In the genomic region with DNA sequence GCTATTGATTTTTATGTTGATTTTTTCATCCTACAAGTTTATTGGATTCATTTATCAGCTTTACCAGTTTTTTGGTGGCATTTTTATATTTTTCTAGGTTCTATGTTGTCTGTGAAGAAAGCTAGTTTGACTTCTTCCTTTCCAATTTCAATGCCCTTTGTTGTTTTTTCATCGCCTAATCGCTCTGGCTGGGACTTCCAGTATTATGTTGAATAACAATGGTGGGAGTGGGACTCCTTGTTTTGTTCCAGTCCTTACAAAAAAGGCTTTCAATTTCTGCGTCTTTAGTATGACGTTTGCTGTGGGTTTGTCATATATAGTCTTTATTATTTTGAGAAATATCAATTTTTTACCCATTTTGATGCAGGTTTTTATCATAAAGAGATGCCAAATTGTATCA, we compare ENCODE assay signal across 27 cellular contexts.
DNase-seq lines count a peak whose midpoint lies in the region; ATAC-seq, FAIRE-seq and TF ChIP-seq lines count a peak whose summit lies in the region.
"Had no signal": no experiment of that assay in that cellular context is flagged by ENCODE, and none has a peak within 500 bp of the region (broad histone marks: within the 10 kb centered on the region; RNA-seq: fewer than 3 reads in every experiment).

No MANE protein-coding gene starts in this region.

- no peaks in the 10 kb centered on the region; the same call in 2 of the 3 replicates for H3K9me3 Mint-ChIP-seq in GM23338

- H3K14ac ChIP-seq in H1 (ENCODE audit: insufficient read length), result no peak overlapping the region

- no peak overlapping the region for H3K4me3 ChIP-seq in GM23338
- no peak overlapping the region for H3K4me3 ChIP-seq in H1 (ENCODE audit: extremely low read depth in 1 of 4, insufficient read depth in 2 of 4, low read depth in 3 of 4, low read length in 4 of 4)
- 0 out of 2 replicates have a peak overlapping the region, but pooled peaks have one; percentile 7 for H3K4me3 ChIP-seq in iPS-20b (ENCODE audit: low read length)
- no peak overlapping the region for H3K4me3 ChIP-seq in transverse colon
- no peak overlapping the region for H3K4me3 ChIP-seq in MM.1S (ENCODE audit: low read length)
- H3K4me3 ChIP-seq: BLaER1, SJCRH30 had no signal

- no peak overlapping the region for H2AK5ac ChIP-seq in H1 (ENCODE audit: low read depth, low read length)

- H3K9ac ChIP-seq in H1 (replicated peaks in 1 of 4; ENCODE audit: extremely low read depth in 1 of 4, low read depth in 3 of 4, low read length in 3 of 4), result no peak overlapping the region
- H3K9ac ChIP-seq in iPS-20b (ENCODE audit: low read depth, low read length), result no peak overlapping the region
- no peak overlapping the region for H3K9ac ChIP-seq in MM.1S (ENCODE audit: low read length)
- H3K9ac ChIP-seq: BLaER1 had no signal

- POLR2A ChIA-PET in H1 (lab: Charles Lee; ENCODE audit: partially characterized antibody), result no interaction called here

- TF ChIP-seq CTCF in GM23338 (conservative IDR thresholded peaks at IDR 0.05; ENCODE audit: low read depth in 2 of 2) (no peak), H1 (IDR thresholded peaks at IDR 0.05; ENCODE audit: control extremely low read depth in 1 of 3, insufficient read depth in 1 of 3, low read depth in 1 of 3, low read length in 3 of 3) (no peak), transverse colon (IDR thresholded peaks at IDR 0.05) (no peak), MM.1S (IDR thresholded peaks at IDR 0.05; ENCODE audit: low read length) (no peak)

- H3K79me1 ChIP-seq in H1 (ENCODE audit: low read depth, low read length), result no peaks in the 10 kb centered on the region

- H3K4me1 Mint-ChIP-seq in GM23338, result peaks cover 11% of the 10 kb centered on the region; the same call in 2 of the 3 replicates
- H3K4me1 Mint-ChIP-seq: CD4-positive, CD25-positive, alpha-beta regulatory T cell had no signal

- H4K8ac ChIP-seq in H1 (ENCODE audit: extremely low read depth, insufficient read depth, low read length), result no peak overlapping the region

- no peak overlapping the region for H4K5ac ChIP-seq in H1 (ENCODE audit: insufficient read length, low read depth, low read length)

- no peak overlapping the region for H2BK15ac ChIP-seq in H1 (ENCODE audit: low read length)

- TF ChIP-seq EP300 in H1 (IDR thresholded peaks at IDR 0.05; ENCODE audit: borderline replicate concordance in 1 of 2, low read depth in 2 of 2, low read length in 2 of 2) (no peak), transverse colon (IDR thresholded peaks at IDR 0.05; ENCODE audit: low read depth) (no peak)

- ATAC-seq in GM23338, result no peak; the same call in 2 of the 3 replicates
- ATAC-seq in GM21723 (IDR thresholded peaks at IDR 0.05; ENCODE audit: unreplicated experiment), result no peak
- ATAC-seq: HCT116, HepG2, PC-3, SK-N-SH treated with all-trans-retinoic acid at 6 μM for 48 hours had no signal

- no peaks in the 10 kb centered on the region for H4K20me1 ChIP-seq in GM23338 (replicated peaks; ENCODE audit: insufficient read depth)
- no peaks in the 10 kb centered on the region for H4K20me1 ChIP-seq in H1 (replicated peaks in 1 of 2; ENCODE audit: control insufficient read depth in 1 of 2, insufficient read depth in 2 of 2, low read length in 2 of 2)
- no peaks in the 10 kb centered on the region for H4K20me1 ChIP-seq in MM.1S (ENCODE audit: insufficient read depth, low read length)
- H4K20me1 ChIP-seq: BLaER1 had no signal

- H3K4me2 ChIP-seq in GM23338 (no peak overlapping the region), H1 (ENCODE audit: insufficient read depth in 1 of 2, low read depth in 2 of 2, low read length in 2 of 2) (0 out of 4 replicates have a peak overlapping the region, but pooled peaks of 1 of the 2 experiments have one; percentile 26), MM.1S (ENCODE audit: low read depth, low read length) (no peak overlapping the region)
- H3K4me2 ChIP-seq: BLaER1 had no signal

- H3K4ac ChIP-seq in H1 (replicated peaks; ENCODE audit: insufficient read length, low read depth, low read length), result no peak overlapping the region

- H3K27me3 Mint-ChIP-seq in GM23338 (ENCODE audit: insufficient read depth, low read depth, poor library complexity), result no peaks in the 10 kb centered on the region
- H3K27me3 Mint-ChIP-seq: CD4-positive, CD25-positive, alpha-beta regulatory T cell had no signal

- intact Hi-C loops in transverse colon (cut with DNase I; ENCODE audit: low total_unique reads), result no loop called here

- peak; percentile 42 for FAIRE-seq in H1 (lab: Jason Lieb, UNC)
- FAIRE-seq: GM18507, HepG2 had no signal

- H2BK120ac ChIP-seq in H1 (replicated peaks; ENCODE audit: low read depth, low read length), result no peak overlapping the region

- CTCF ChIA-PET in H1 (lab: Charles Lee; ENCODE audit: partially characterized antibody), result no interaction called here

- H3K23me2 ChIP-seq in H1 (ENCODE audit: low read depth, low read length), result no peaks in the 10 kb centered on the region

- no peak overlapping the region for H3K23ac ChIP-seq in H1 (ENCODE audit: insufficient read length)

- H3K27ac ChIP-seq in GM23338 (ENCODE audit: low read depth), result no peak overlapping the region
- H3K27ac ChIP-seq in H1 (ENCODE audit: low read depth, low read length), result no peak overlapping the region
- no peak overlapping the region for H3K27ac ChIP-seq in iPS-20b (ENCODE audit: low read length)
- H3K27ac ChIP-seq in transverse colon, result no peak overlapping the region
- no peak overlapping the region for H3K27ac ChIP-seq in MM.1S (ENCODE audit: low read length)
- H3K27ac ChIP-seq: BLaER1, SJCRH30 had no signal

- H3K56ac ChIP-seq in H1 (replicated peaks; ENCODE audit: insufficient read length, low read depth, low read length), result no peak overlapping the region

- H3K79me2 ChIP-seq in GM23338 (replicated peaks; ENCODE audit: insufficient read depth) (no peaks in the 10 kb centered on the region), H1 (ENCODE audit: control insufficient read depth in 1 of 2, insufficient read depth in 2 of 2, low read length in 2 of 2) (no peaks in the 10 kb centered on the region), MM.1S (ENCODE audit: low read length) (no peaks in the 10 kb centered on the region)

- no peak overlapping the region for H4K91ac ChIP-seq in H1 (replicated peaks; ENCODE audit: insufficient read length, low read length)

- in situ Hi-C loops in transverse colon (cut with MboI; ENCODE audit: low pct_ligation_motif_present in 1 of 4, low pct_unique_long_range_greater_than_20kb in 1 of 4, low sequenced_read_pairs in 3 of 4), result no loop called here

- H2BK20ac ChIP-seq in H1 (ENCODE audit: low read length), result no peak overlapping the region

- H3K9me3 ChIP-seq in H1 (ENCODE audit: insufficient read depth in 2 of 2, low read depth in 1 of 2, low read length in 1 of 2) (no peaks in the 10 kb centered on the region), iPS-20b (ENCODE audit: insufficient read depth, low read depth, low read length) (no peaks in the 10 kb centered on the region), transverse colon (no peaks in the 10 kb centered on the region), MM.1S (replicated peaks; ENCODE audit: insufficient read depth, low read length) (no peaks in the 10 kb centered on the region)
- H3K9me3 ChIP-seq: BLaER1, SJCRH30 had no signal

- no peak overlapping the region for H3K18ac ChIP-seq in H1 (ENCODE audit: extremely low read depth, low read length)

- no peak for TF ChIP-seq POLR2A in H1 (IDR thresholded peaks at IDR 0.05; ENCODE audit: control extremely low read depth in 1 of 2, low read depth in 2 of 2, low read length in 2 of 2)
- no peak for TF ChIP-seq POLR2A in transverse colon (IDR thresholded peaks at IDR 0.05)

- WGBS in H1 (ENCODE audit: extremely low coverage in 1 of 2, insufficient coverage in 1 of 2, insufficient read length in 1 of 2, insufficient replicate concordance in 2 of 2, low coverage in 1 of 2, low lambda C conversion rate in 2 of 2, missing lambda C conversion rate in 1 of 2), 2 experiments, result 47% methylated on average over 4 of the region's 4 CpGs; no CpG with 5 or more reads in 1 of the 2 experiments
- 69 to 75% methylated on average over 4 of the region's 4 CpGs for WGBS in transverse colon (ENCODE audit: low coverage in 1 of 2), 2 donors

- H2BK5ac ChIP-seq in H1 (ENCODE audit: low read depth, low read length), result no peak overlapping the region

- no peaks in the 10 kb centered on the region for H3K36me3 Mint-ChIP-seq in GM23338 (ENCODE audit: low read depth)
- H3K36me3 Mint-ChIP-seq: CD4-positive, CD25-positive, alpha-beta regulatory T cell had no signal

- H3K4me3 Mint-ChIP-seq in GM23338, result no peak overlapping the region
- H3K4me3 Mint-ChIP-seq: CD4-positive, CD25-positive, alpha-beta regulatory T cell had no signal

- no peaks in the 10 kb centered on the region for H3F3A ChIP-seq in GM23338 (replicated peaks; ENCODE audit: low read depth)
- no peaks in the 10 kb centered on the region for H3F3A ChIP-seq in MM.1S (ENCODE audit: insufficient read depth, low read length)

- peaks cover 8% of the 10 kb centered on the region; the same call in 1 of the 2 replicates for H3K4me1 ChIP-seq in GM23338 (ENCODE audit: insufficient read depth)
- H3K4me1 ChIP-seq in H1 (replicated peaks in 1 of 4; ENCODE audit: control insufficient read depth in 3 of 4, insufficient read depth in 4 of 4, low read length in 3 of 4), result peaks cover 0 to 2% (median under 1%) of the 10 kb centered on the region in 4 experiments; a peak in 1 of 7 replicates
- H3K4me1 ChIP-seq in iPS-20b (ENCODE audit: insufficient read depth, low read length), result 0 out of 2 replicates have a peak, but pooled peaks cover 5% of the 10 kb centered on the region
- H3K4me1 ChIP-seq in transverse colon, result no peaks in the 10 kb centered on the region
- no peaks in the 10 kb centered on the region for H3K4me1 ChIP-seq in MM.1S (ENCODE audit: low read length)
- H3K4me1 ChIP-seq: BLaER1, SJCRH30 had no signal

- DNase-seq in GM23338 (ENCODE audit: low spot score), result peak; percentile 37
- DNase-seq in H1 (ENCODE audit: low read depth in 1 of 2, low spot score in 2 of 2), result no peak
- DNase-seq in pons (ENCODE audit: low spot score), result peak; percentile 78
- DNase-seq in transverse colon, result no peak
- DNase-seq in MM.1S, result no peak
- no peak for DNase-seq in activated CD4-positive, alpha-beta T cell treated with anti-CD3 and anti-CD28 coated beads, Interleukin-2, amount 50 U/mL, for 48 hours
- DNase-seq: 8988T; ACHN; CD4-positive, CD25-positive, alpha-beta regulatory T cell; DMS153; GOT3; Karpas-422; NCI-H1105; NCI-H1436 treated with DMSO at 0.1 percent for 48 hours; NCI-H187 treated with DMSO at 0.1 percent for 48 hours; NCI-H446; NCI-H524 treated with DMSO at 0.1 percent for 48 hours; NCI-H774; PC-3; SJCRH30 had no signal

- H3K36me3 ChIP-seq in GM23338 (ENCODE audit: insufficient read depth), result no peaks in the 10 kb centered on the region
- H3K36me3 ChIP-seq in H1 (ENCODE audit: control insufficient read depth in 2 of 4, insufficient read depth in 4 of 4, low read length in 3 of 4), result no peaks in the 10 kb centered on the region
- no peaks in the 10 kb centered on the region for H3K36me3 ChIP-seq in iPS-20b (ENCODE audit: insufficient read depth, low read depth, low read length)
- no peaks in the 10 kb centered on the region for H3K36me3 ChIP-seq in transverse colon
- H3K36me3 ChIP-seq in MM.1S (replicated peaks; ENCODE audit: insufficient read depth, low read length), result no peaks in the 10 kb centered on the region
- H3K36me3 ChIP-seq: BLaER1, SJCRH30 had no signal

- TF ChIP-seq RAD21 in H1 (IDR thresholded peaks at IDR 0.05 in 1 of 2, conservative IDR thresholded peaks at IDR 0.05 in 1 of 2; ENCODE audit: low read depth in 2 of 2, low read length in 2 of 2), result no peak

- H3K9me2 ChIP-seq in GM23338 (ENCODE audit: insufficient read depth) (peaks cover 16% of the 10 kb centered on the region), MM.1S (replicated peaks; ENCODE audit: insufficient read depth, low read length) (no peaks in the 10 kb centered on the region)

- peak overlapping the region; percentile 59; the same call in 1 of the 2 replicates for H3K27ac Mint-ChIP-seq in GM23338
- H3K27ac Mint-ChIP-seq: CD4-positive, CD25-positive, alpha-beta regulatory T cell had no signal

- H2AFZ ChIP-seq in GM23338 (no peak overlapping the region), H1 (ENCODE audit: low read length) (no peak overlapping the region), MM.1S (ENCODE audit: low read length) (no peak overlapping the region)

- H3K27me3 ChIP-seq in GM23338 (ENCODE audit: insufficient read depth), result no peaks in the 10 kb centered on the region
- H3K27me3 ChIP-seq in H1 (replicated peaks in 1 of 4; ENCODE audit: control insufficient read depth in 3 of 4, extremely low read depth in 1 of 4, insufficient read depth in 3 of 4, low read length in 3 of 4), result no peaks in the 10 kb centered on the region
- no peaks in the 10 kb centered on the region for H3K27me3 ChIP-seq in iPS-20b (ENCODE audit: insufficient read depth, low read length)
- no peaks in the 10 kb centered on the region for H3K27me3 ChIP-seq in transverse colon
- H3K27me3 ChIP-seq in MM.1S (replicated peaks; ENCODE audit: insufficient read depth, low read length), result no peaks in the 10 kb centered on the region
- H3K27me3 ChIP-seq: BLaER1, SJCRH30 had no signal

- H2BK12ac ChIP-seq in H1 (ENCODE audit: low read depth, low read length), result no peak overlapping the region

Comparison
In these comparisons a context has a peak if more than half of its experiments do, and no peak if none do; other contexts are left out.
1. DNase-seq: peak in GM23338 (single experiment) and pons (single experiment); none in H1 (0 of 2), transverse colon (single experiment), MM.1S (single experiment) and activated CD4-positive, alpha-beta T cell treated with anti-CD3 and anti-CD28 coated beads, Interleukin-2, amount 50 U/mL, for 48 hours (0 of 2).